8 cellular contexts compared by ENCODE assay signal in the genomic region with DNA sequence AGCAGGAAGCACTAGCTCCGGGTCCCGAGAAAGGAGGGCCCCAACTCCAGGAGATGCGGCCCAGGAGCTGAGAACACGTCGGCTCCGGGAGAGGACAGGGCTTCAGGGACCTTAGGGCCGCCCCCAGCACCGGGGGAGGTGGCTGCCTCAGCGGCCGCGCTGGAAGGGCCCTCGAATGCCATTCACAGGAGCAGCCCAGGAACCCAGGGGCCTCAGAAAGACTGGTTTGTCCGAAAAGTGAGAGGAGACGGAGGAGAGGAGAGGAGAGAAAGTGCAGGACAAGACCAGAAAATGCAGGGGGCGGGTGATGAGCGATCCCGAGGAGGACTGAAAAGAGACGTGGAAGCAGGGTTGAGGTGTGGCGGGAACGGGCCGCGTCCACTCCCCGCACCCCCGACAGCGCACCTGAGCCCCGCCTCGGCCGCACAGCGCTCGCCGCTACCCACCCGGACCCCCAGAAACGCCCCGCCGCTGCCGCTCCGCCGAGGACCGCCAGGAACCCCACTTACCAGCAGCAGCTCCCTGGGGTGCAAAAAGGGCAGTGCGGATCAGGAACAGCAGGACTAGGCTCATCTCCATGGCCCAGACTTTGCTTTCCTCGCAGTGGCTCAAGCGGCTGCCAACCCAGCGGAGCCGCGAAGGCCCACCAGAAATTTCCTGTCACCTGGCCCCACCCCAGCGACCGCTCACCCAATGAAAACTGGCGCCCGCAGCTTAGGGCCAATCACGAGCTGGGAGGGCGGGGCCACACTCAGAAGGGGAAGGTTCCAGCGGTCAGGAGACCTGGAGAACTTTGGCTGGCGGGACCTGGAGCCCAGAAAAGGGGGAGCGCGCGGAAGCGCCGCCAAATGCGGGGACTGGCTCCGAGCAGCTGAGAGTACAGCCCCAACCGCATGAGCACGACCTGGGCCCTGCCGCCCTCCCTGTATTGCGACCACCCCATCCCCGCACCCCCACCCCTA. TPM values are rescaled to one million over a fixed set of nuclear protein-coding genes. Genes with fewer than 3 reads are reported as not detected.
DNase-seq lines count a peak whose midpoint lies in the region; ATAC-seq and TF ChIP-seq lines count a peak whose summit lies in the region.

No MANE protein-coding gene starts in this region.

- H3K9ac ChIP-seq in HUES48 (ENCODE audit: low read depth, low read length) (no peak overlapping the region), SK-N-SH (no peak overlapping the region), parathyroid adenoma (peak overlapping the region; percentile 29)

- H3K27ac Mint-ChIP-seq in activated naive CD8-positive, alpha-beta T cell = no peak overlapping the region

- H4K20me1 ChIP-seq in SK-N-SH (ENCODE audit: insufficient read depth) = no peaks in the 10 kb centered on the region

- H3K4me1 Mint-ChIP-seq in activated naive CD8-positive, alpha-beta T cell (ENCODE audit: low read depth) = peaks cover 40% of the 10 kb centered on the region

- H3K4me3 Mint-ChIP-seq in activated naive CD8-positive, alpha-beta T cell = peak overlapping the region; percentile 93

- no peak for TF ChIP-seq RAD21 in SK-N-SH (IDR thresholded peaks at IDR 0.05; ENCODE audit: low read length)

- H3K36me3 ChIP-seq in HUES48 (ENCODE audit: control insufficient read depth, insufficient read depth, low read length) = no peaks in the 10 kb centered on the region
- H3K36me3 ChIP-seq in SK-N-SH (replicated peaks in 1 of 2; ENCODE audit: control insufficient read depth in 1 of 2, insufficient read depth in 2 of 2, low read length in 1 of 2) = no peaks in the 10 kb centered on the region
- H3K36me3 ChIP-seq in parathyroid adenoma (ENCODE audit: control insufficient read depth, insufficient read depth, low read length) = no peaks in the 10 kb centered on the region
- H3K36me3 ChIP-seq in tibial artery = peaks cover 0 to 15% (median 7%) of the 10 kb centered on the region in 3 donors

- H3K79me2 ChIP-seq in SK-N-SH (ENCODE audit: insufficient read depth) = no peaks in the 10 kb centered on the region
- no peaks in the 10 kb centered on the region for H3K79me2 ChIP-seq in parathyroid adenoma

- 2% methylated on average over 37 of the region's 65 CpGs for WGBS in SK-N-SH (ENCODE audit: low lambda C conversion rate)

- intact Hi-C loops in Right ventricle myocardium superior (cut with DNase I) = no loop called here
- intact Hi-C loops in tibial artery (cut with DNase I; ENCODE audit: low total_unique reads) = no loop called here

- DNase-seq in D341Med (ENCODE audit: low spot score) = peak; percentile 64
- peak; percentile 91 for DNase-seq in SK-N-SH
- DNase-seq in Right ventricle myocardium superior = peak; percentile 96
- DNase-seq in tibial artery = peak; percentile 96 to 99

- H3K27ac ChIP-seq in HUES48 (ENCODE audit: low read depth, low read length) (no peak overlapping the region), SK-N-SH (ENCODE audit: low read depth in 2 of 2, low read length in 1 of 2) (no peak overlapping the region), parathyroid adenoma (no peak overlapping the region), tibial artery (peak overlapping the region; percentile 74 to 82)

- no peak for TF ChIP-seq CTCF in SK-N-SH (IDR thresholded peaks at IDR 0.05)
- TF ChIP-seq CTCF in parathyroid adenoma (IDR thresholded peaks at IDR 0.05) = no peak
- no peak for TF ChIP-seq CTCF in tibial artery (IDR thresholded peaks at IDR 0.05)

- H2AFZ ChIP-seq in SK-N-SH (ENCODE audit: low read depth) (peak overlapping the region; percentile 63), parathyroid adenoma (peak overlapping the region; percentile 92)

- H3K4me2 ChIP-seq in SK-N-SH (peak overlapping the region; percentile 78), parathyroid adenoma (ENCODE audit: low read length) (peak overlapping the region; percentile 99)

- peaks cover 2% of the 10 kb centered on the region for H3K36me3 Mint-ChIP-seq in activated naive CD8-positive, alpha-beta T cell

- POLR2A ChIA-PET in SK-N-SH (lab: Yijun Ruan, JAX) = no interaction called here

- no peaks in the 10 kb centered on the region for H3K9me3 ChIP-seq in HUES48 (ENCODE audit: control insufficient read depth, insufficient read depth, low read length)
- H3K9me3 ChIP-seq in SK-N-SH = no peaks in the 10 kb centered on the region
- H3K9me3 ChIP-seq in parathyroid adenoma (ENCODE audit: control insufficient read depth, low read length) = no peaks in the 10 kb centered on the region
- no peaks in the 10 kb centered on the region for H3K9me3 ChIP-seq in tibial artery

- H3K9me2 ChIP-seq in SK-N-SH = no peaks in the 10 kb centered on the region

- TF ChIP-seq EP300 in SK-N-SH (IDR thresholded peaks at IDR 0.05; ENCODE audit: borderline replicate concordance in 1 of 2, low read depth in 1 of 2, low read length in 1 of 2) = no peak

- CTCF ChIA-PET in SK-N-SH (lab: Yijun Ruan, JAX) = interaction anchor here (0.5 to 3.5 kb wide), 4 partner anchors 10 to 155 kb away, joined by 3 to 13 read pairs (median 4); no protein-coding TSS in a partner anchor

- ATAC-seq in GM21360 (IDR thresholded peaks at IDR 0.05; ENCODE audit: unreplicated experiment) = peak; percentile 76
- ATAC-seq in Right ventricle myocardium superior (ENCODE audit: poor library complexity) = peak; percentile 92

- no peaks in the 10 kb centered on the region for H3K9me3 Mint-ChIP-seq in activated naive CD8-positive, alpha-beta T cell (ENCODE audit: low read depth)

- H3K4me3 ChIP-seq in HUES48 (ENCODE audit: low read depth, low read length) (peak overlapping the region; percentile 76), SK-N-SH (ENCODE audit: low read depth in 2 of 2, low read length in 1 of 2) (peak overlapping the region; percentile 44 to 56), parathyroid adenoma (ENCODE audit: low read depth, low read length) (peak overlapping the region; percentile 74), tibial artery (peak overlapping the region; percentile 74)

- H3F3A ChIP-seq in SK-N-SH (replicated peaks; ENCODE audit: insufficient read depth) = no peaks in the 10 kb centered on the region

- H3K27me3 ChIP-seq in HUES48 (ENCODE audit: control insufficient read depth, insufficient read depth, low read length) (peaks cover 64% of the 10 kb centered on the region), SK-N-SH (ENCODE audit: insufficient read depth) (peaks cover 49% of the 10 kb centered on the region), parathyroid adenoma (ENCODE audit: control insufficient read depth, insufficient read depth, low read length) (no peaks in the 10 kb centered on the region), tibial artery (no peaks in the 10 kb centered on the region)

- no peaks in the 10 kb centered on the region for H3K27me3 Mint-ChIP-seq in activated naive CD8-positive, alpha-beta T cell

- H3K4me1 ChIP-seq in HUES48 (ENCODE audit: control insufficient read depth, insufficient read depth, low read length) (peaks cover 9% of the 10 kb centered on the region), SK-N-SH (ENCODE audit: control insufficient read depth in 1 of 2, insufficient read depth in 2 of 2, low read depth in 1 of 2, low read length in 1 of 2) (peaks cover 0 to 12% of the 10 kb centered on the region in 2 experiments; a peak in 1 of 4 replicates), parathyroid adenoma (peaks cover 7% of the 10 kb centered on the region), tibial artery (peaks cover 0 to 37% (median 26%) of the 10 kb centered on the region in 4 donors)

TF ChIP-seq in SK-N-SH, 30 proteins besides CTCF, POLR2A, EP300 and RAD21:
- TF ChIP-seq RFX5 (IDR thresholded peaks at IDR 0.05; ENCODE audit: low read length) (0 out of 2 replicates have a peak, but pooled peaks have one; percentile 29), ELF1 (IDR thresholded peaks at IDR 0.05) (no peak), GATA2 (CRISPR knock-in tag; IDR thresholded peaks at IDR 0.05) (no peak), MEF2A (IDR thresholded peaks at IDR 0.05; ENCODE audit: borderline replicate concordance, low read depth) (no peak), JUND (IDR thresholded peaks at IDR 0.05) (no peak)
- TF ChIP-seq, protein P1, sequence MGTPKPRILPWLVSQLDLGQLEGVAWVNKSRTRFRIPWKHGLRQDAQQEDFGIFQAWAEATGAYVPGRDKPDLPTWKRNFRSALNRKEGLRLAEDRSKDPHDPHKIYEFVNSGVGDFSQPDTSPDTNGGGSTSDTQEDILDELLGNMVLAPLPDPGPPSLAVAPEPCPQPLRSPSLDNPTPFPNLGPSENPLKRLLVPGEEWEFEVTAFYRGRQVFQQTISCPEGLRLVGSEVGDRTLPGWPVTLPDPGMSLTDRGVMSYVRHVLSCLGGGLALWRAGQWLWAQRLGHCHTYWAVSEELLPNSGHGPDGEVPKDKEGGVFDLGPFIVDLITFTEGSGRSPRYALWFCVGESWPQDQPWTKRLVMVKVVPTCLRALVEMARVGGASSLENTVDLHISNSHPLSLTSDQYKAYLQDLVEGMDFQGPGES (IDR thresholded peaks at IDR 0.05; ENCODE audit: low read depth, low read length) = no peak
- TF ChIP-seq, protein P2, sequence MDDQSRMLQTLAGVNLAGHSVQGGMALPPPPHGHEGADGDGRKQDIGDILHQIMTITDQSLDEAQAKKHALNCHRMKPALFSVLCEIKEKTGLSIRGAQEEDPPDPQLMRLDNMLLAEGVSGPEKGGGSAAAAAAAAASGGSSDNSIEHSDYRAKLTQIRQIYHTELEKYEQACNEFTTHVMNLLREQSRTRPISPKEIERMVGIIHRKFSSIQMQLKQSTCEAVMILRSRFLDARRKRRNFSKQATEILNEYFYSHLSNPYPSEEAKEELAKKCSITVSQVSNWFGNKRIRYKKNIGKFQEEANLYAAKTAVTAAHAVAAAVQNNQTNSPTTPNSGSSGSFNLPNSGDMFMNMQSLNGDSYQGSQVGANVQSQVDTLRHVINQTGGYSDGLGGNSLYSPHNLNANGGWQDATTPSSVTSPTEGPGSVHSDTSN (IDR thresholded peaks at IDR 0.05) = peak; percentile 62

RNA-seq across cellular contexts. Expression of gene HLA-F, which starts 25.4 kb away (rescaled TPM):
- 0.28 and 0.31 TPM in 2 replicates for polyA plus RNA-seq in SK-N-SH (2012; rRNA removed)
- 0.07 and 0.08 TPM in 2 replicates for polyA plus RNA-seq in SK-N-SH (2012; cell fraction: cytosol; rRNA removed)
- 0.25 and 0.34 TPM in 2 replicates for polyA plus RNA-seq in SK-N-SH (2012; cell fraction: nucleus; rRNA removed)
- 27.2 TPM for total RNA-seq in Right ventricle myocardium superior

Comparison
In these comparisons a context has a peak if more than half of its experiments do, and no peak if none do; other contexts are left out.
1. H3K27ac ChIP-seq: peak in tibial artery (2 of 2); none in HUES48 (single experiment), SK-N-SH (0 of 2) and parathyroid adenoma (single experiment).
2. Peak in every context shown above with its lines, with median percentiles within 50 percentile points of each other: DNase-seq and H3K4me3 ChIP-seq.